Comparison of ENCODE assay signal across 15 cellular contexts in genomic region chr7:159192013-159192412, GRCh38. TPM values are rescaled to one million over a fixed set of nuclear protein-coding genes. Genes with fewer than 3 reads are reported as not detected.
"Had no signal": no experiment of that assay in that cellular context is flagged by ENCODE, and none has a peak within 500 bp of the region (broad histone marks: within the 10 kb centered on the region; RNA-seq: fewer than 3 reads in every experiment).

No MANE protein-coding gene starts in this region.

- H3K27me3 ChIP-seq: foreskin keratinocyte had no signal

- H3K36me3 Mint-ChIP-seq: activated naive CD8-positive, alpha-beta T cell treated with anti-CD3 and anti-CD28 coated beads, Interleukin-2, amount 10 ng/mL, durations not matched to agents 7 days and 5 days had no signal

- H3K36me3 ChIP-seq: suprapubic skin had no signal

- H3K27ac Mint-ChIP-seq: activated CD4-positive, alpha-beta T cell treated with anti-CD3 and anti-CD28 coated beads, Interleukin-2, amount 10 ng/mL, durations not matched to agents 7 days and 5 days; activated naive CD8-positive, alpha-beta T cell treated with anti-CD3 and anti-CD28 coated beads, Interleukin-2, amount 10 ng/mL, durations not matched to agents 7 days and 5 days; activated T-helper 1 cell treated with anti-CD3 and anti-CD28 coated beads, Interleukin-12 subunit alpha, Interleukin-12 subunit beta, Interleukin-2, Interleukin-4 antibody, amounts not matched to agents 30 ng/mL and 10 ng/mL and 1 ng/mL, durations not matched to agents 14 hours and 24 hours and 36 hours; naive thymus-derived CD8-positive, alpha-beta T cell had no signal

- H3K9me3 Mint-ChIP-seq: activated naive CD8-positive, alpha-beta T cell treated with anti-CD3 and anti-CD28 coated beads, Interleukin-2, amount 10 ng/mL, durations not matched to agents 7 days and 5 days; activated T-helper 1 cell treated with anti-CD3 and anti-CD28 coated beads, Interleukin-12 subunit alpha, Interleukin-12 subunit beta, Interleukin-2, Interleukin-4 antibody, amounts not matched to agents 30 ng/mL and 10 ng/mL and 1 ng/mL, durations not matched to agents 14 hours and 24 hours and 36 hours had no signal

- H3K4me1 ChIP-seq: foreskin keratinocyte, suprapubic skin had no signal

- H3K27ac ChIP-seq: foreskin keratinocyte, skin epidermis, suprapubic skin had no signal

- DNase-seq: activated CD4-positive, alpha-beta T cell treated with anti-CD3 and anti-CD28 coated beads, Interleukin-2, amount 10 ng/mL, durations not matched to agents 7 days and 5 days; activated CD8-positive, alpha-beta memory T cell treated with anti-CD3 and anti-CD28 coated beads, Interleukin-2, amount 50 U/mL, for 48 hours; activated naive CD4-positive, alpha-beta T cell; activated naive CD8-positive, alpha-beta T cell treated with anti-CD3 and anti-CD28 coated beads, Interleukin-2, amount 10 ng/mL, durations not matched to agents 7 days and 5 days; cerebellar nuclear complex; effector CD8-positive, alpha-beta T cell; foreskin keratinocyte; mesenchymal stem cell; naive thymus-derived CD8-positive, alpha-beta T cell; stimulated activated CD4-positive, alpha-beta T cell treated with anti-CD3 and anti-CD28 coated beads, Interleukin-4, amount 100 ng/mL, for 24 hours; stimulated activated naive CD4-positive, alpha-beta T cell; trophoblast cell had no signal

- H3K4me3 Mint-ChIP-seq: activated CD4-positive, alpha-beta T cell treated with anti-CD3 and anti-CD28 coated beads, Interleukin-2, amount 10 ng/mL, durations not matched to agents 7 days and 5 days; activated naive CD8-positive, alpha-beta T cell treated with anti-CD3 and anti-CD28 coated beads, Interleukin-2, amount 10 ng/mL, durations not matched to agents 7 days and 5 days; activated T-helper 1 cell treated with anti-CD3 and anti-CD28 coated beads, Interleukin-12 subunit alpha, Interleukin-12 subunit beta, Interleukin-2, Interleukin-4 antibody, amounts not matched to agents 30 ng/mL and 10 ng/mL and 1 ng/mL, durations not matched to agents 14 hours and 24 hours and 36 hours; naive thymus-derived CD8-positive, alpha-beta T cell had no signal

- H3K9me3 ChIP-seq: suprapubic skin had no signal

- ATAC-seq: foreskin keratinocyte; naive thymus-derived CD8-positive, alpha-beta T cell had no signal

- H3K4me3 ChIP-seq: skin epidermis, suprapubic skin had no signal

RNA-seq across cellular contexts. Expression of gene VIPR2, which starts 47.3 kb away (rescaled TPM):
- total RNA-seq: activated CD4-positive, alpha-beta T cell treated with anti-CD3 and anti-CD28 coated beads, Interleukin-2, amount 10 ng/mL, durations not matched to agents 7 days and 5 days; foreskin keratinocyte had no signal
- polyA plus RNA-seq: foreskin keratinocyte had no signal
